In genomic region chr3:143443851-143444331, GRCh38 we compare ENCODE assay signal across 8 cellular contexts.
DNase-seq lines count a peak whose midpoint lies in the region; ATAC-seq, FAIRE-seq and TF ChIP-seq lines count a peak whose summit lies in the region.

No MANE protein-coding gene starts in this region.

- 0 out of 2 replicates have a peak, but pooled peaks cover 4% of the 10 kb centered on the region for H3F3A ChIP-seq in Loucy (ENCODE audit: low read depth)

- H3K4me2 ChIP-seq in BLaER1 treated with 17β-estradiol and CSF1 and Interleukin-3, amounts not matched to agents 10 nM and 100 nM = peak overlapping the region; percentile 2 to 90 (median 72)
- peak overlapping the region; percentile 68 for H3K4me2 ChIP-seq in Loucy (ENCODE audit: low read depth, low read length, poor library complexity, severe bottlenecking)

- H3K9me3 Mint-ChIP-seq in activated naive CD4-positive, alpha-beta T cell treated with anti-CD3 and anti-CD28 coated beads, Interleukin-2, amount 50 U/mL, for 24 hours = no peaks in the 10 kb centered on the region

- no peaks in the 10 kb centered on the region for H3K9me2 ChIP-seq in Loucy (replicated peaks; ENCODE audit: low read depth, low read length)

- H3K27ac ChIP-seq in BLaER1 treated with 17β-estradiol and CSF1 and Interleukin-3, amounts not matched to agents 10 nM and 100 nM = peak overlapping the region in 10 of 11 experiments; percentile 33 to 94 (median 82); a peak in 20 of 22 replicates

- no peaks in the 10 kb centered on the region for H4K20me1 ChIP-seq in BLaER1 treated with 17β-estradiol and CSF1 and Interleukin-3, amounts not matched to agents 10 nM and 100 nM
- no peaks in the 10 kb centered on the region for H4K20me1 ChIP-seq in Loucy (ENCODE audit: insufficient read depth, low read length, poor library complexity, severe bottlenecking)

- no peaks in the 10 kb centered on the region for H3K9me3 ChIP-seq in BLaER1 treated with 17β-estradiol and CSF1 and Interleukin-3, amounts not matched to agents 10 nM and 100 nM (replicated peaks in 1 of 11)
- H3K9me3 ChIP-seq in Loucy (ENCODE audit: insufficient read depth, low read depth, low read length) = no peaks in the 10 kb centered on the region

- H3K4me3 Mint-ChIP-seq in activated naive CD4-positive, alpha-beta T cell treated with anti-CD3 and anti-CD28 coated beads, Interleukin-2, amount 50 U/mL, for 24 hours = peak overlapping the region; percentile 26

- peaks cover 3% of the 10 kb centered on the region for H3K36me3 Mint-ChIP-seq in activated naive CD4-positive, alpha-beta T cell treated with anti-CD3 and anti-CD28 coated beads, Interleukin-2, amount 50 U/mL, for 24 hours

- H3K27me3 ChIP-seq in BLaER1 treated with 17β-estradiol and CSF1 and Interleukin-3, amounts not matched to agents 10 nM and 100 nM = no peaks in the 10 kb centered on the region
- H3K27me3 ChIP-seq in Loucy (ENCODE audit: insufficient read depth, low read length, poor library complexity, severe bottlenecking) = no peaks in the 10 kb centered on the region

- H3K27me3 Mint-ChIP-seq in activated naive CD4-positive, alpha-beta T cell treated with anti-CD3 and anti-CD28 coated beads, Interleukin-2, amount 50 U/mL, for 24 hours = no peaks in the 10 kb centered on the region

- peaks cover 38% of the 10 kb centered on the region for H3K4me1 Mint-ChIP-seq in activated naive CD4-positive, alpha-beta T cell treated with anti-CD3 and anti-CD28 coated beads, Interleukin-2, amount 50 U/mL, for 24 hours

- H3K4me3 ChIP-seq in BLaER1 treated with 17β-estradiol and CSF1 and Interleukin-3, amounts not matched to agents 10 nM and 100 nM = 0 out of 20 replicates have a peak overlapping the region, but pooled peaks of 1 of the 10 experiments have one; percentile 18
- H3K4me3 ChIP-seq in Loucy (ENCODE audit: low read length, poor library complexity, severe bottlenecking) = peak overlapping the region; percentile 26

- H3K79me2 ChIP-seq in Loucy (ENCODE audit: insufficient read depth, low read length) = no peaks in the 10 kb centered on the region

- ATAC-seq in stimulated activated naive CD8-positive, alpha-beta T cell treated with anti-CD3 and anti-CD28 coated beads, Interleukin-15, Interleukin-2, amounts not matched to agents 100 U/mL and 50 U/mL, for 24 hours = peak; percentile 68

- peak overlapping the region; percentile 71 for H3K27ac Mint-ChIP-seq in activated naive CD4-positive, alpha-beta T cell treated with anti-CD3 and anti-CD28 coated beads, Interleukin-2, amount 50 U/mL, for 24 hours

- H2AFZ ChIP-seq in Loucy (ENCODE audit: low read length) = peak overlapping the region; percentile 44; the same call in 1 of the 2 replicates

- H3K9ac ChIP-seq in BLaER1 treated with 17β-estradiol and CSF1 and Interleukin-3, amounts not matched to agents 10 nM and 100 nM = peak overlapping the region in 7 of 11 experiments; percentile 17 to 73 (median 63); a peak in 11 of 22 replicates
- H3K9ac ChIP-seq in Loucy (ENCODE audit: low read depth, low read length, poor library complexity, severe bottlenecking) = no peak overlapping the region

- H3K36me3 ChIP-seq in BLaER1 treated with 17β-estradiol and CSF1 and Interleukin-3, amounts not matched to agents 10 nM and 100 nM = peaks cover 0 to 18% (median 0%) of the 10 kb centered on the region in 11 experiments; a peak in 3 of 22 replicates
- no peaks in the 10 kb centered on the region for H3K36me3 ChIP-seq in Loucy (ENCODE audit: insufficient read depth, low read length)

- DNase-seq in hepatic stellate cell (ENCODE audit: low spot score) (peak; percentile 81), RPMI8226 (no peak), frontal cortex (ENCODE audit: low spot score in 2 of 2) (no peak), NCI-H524 treated with DMSO at 0.1 percent for 48 hours (lab: John Stamatoyannopoulos, UW) (no peak)
- peak; percentile 42 for DNase-seq in stimulated activated naive CD8-positive, alpha-beta T cell treated with anti-CD3 and anti-CD28 coated beads, Interleukin-15, Interleukin-2, amounts not matched to agents 100 U/mL and 50 U/mL, for 24 hours

- FAIRE-seq in frontal cortex (lab: Jason Lieb, UNC) = no peak

- H3K4me1 ChIP-seq in BLaER1 treated with 17β-estradiol and CSF1 and Interleukin-3, amounts not matched to agents 10 nM and 100 nM = peaks cover 12 to 70% (median 27%) of the 10 kb centered on the region in 10 experiments
- H3K4me1 ChIP-seq in Loucy (ENCODE audit: insufficient read depth, low read length, poor library complexity, severe bottlenecking) = peaks cover 59% of the 10 kb centered on the region

- no peak for TF ChIP-seq CTCF in Loucy (conservative IDR thresholded peaks at IDR 0.05; ENCODE audit: low read length)

Comparison
In these comparisons a context has a peak if more than half of its experiments do, and no peak if none do; other contexts are left out.
1. DNase-seq: peak in hepatic stellate cell (single experiment) and stimulated activated naive CD8-positive, alpha-beta T cell treated with anti-CD3 and anti-CD28 coated beads, Interleukin-15, Interleukin-2, amounts not matched to agents 100 U/mL and 50 U/mL, for 24 hours (single experiment); none in RPMI8226 (single experiment), frontal cortex (0 of 2) and NCI-H524 treated with DMSO at 0.1 percent for 48 hours (single experiment).